In genomic region chr15:52221730-52222129, GRCh38 we compare ENCODE assay signal across 13 cellular contexts. TPM values are rescaled to one million over a fixed set of nuclear protein-coding genes. Genes with fewer than 3 reads are reported as not detected.
DNase-seq lines count a peak whose midpoint lies in the region; ATAC-seq and TF ChIP-seq lines count a peak whose summit lies in the region.
"Had no signal": no experiment of that assay in that cellular context is flagged by ENCODE, and none has a peak within 500 bp of the region (broad histone marks: within the 10 kb centered on the region; RNA-seq: fewer than 3 reads in every experiment).

No MANE protein-coding gene starts in this region.

- H3K9me3 Mint-ChIP-seq in activated naive CD8-positive, alpha-beta T cell treated with anti-CD3 and anti-CD28 coated beads, Interleukin-2, amount 10 ng/mL, durations not matched to agents 7 days and 5 days = no peaks in the 10 kb centered on the region
- H3K9me3 Mint-ChIP-seq in glutamatergic neuron (ENCODE audit: unreplicated experiment) = no peaks in the 10 kb centered on the region

- peaks cover 21% of the 10 kb centered on the region for H3K4me1 Mint-ChIP-seq in activated naive CD8-positive, alpha-beta T cell treated with anti-CD3 and anti-CD28 coated beads, Interleukin-2, amount 10 ng/mL, durations not matched to agents 7 days and 5 days
- H3K4me1 Mint-ChIP-seq in glutamatergic neuron (ENCODE audit: low read depth, unreplicated experiment) = no peaks in the 10 kb centered on the region

- H3K36me3 ChIP-seq in GM06990 (ENCODE audit: control insufficient read depth, insufficient read depth, low read length) = no peaks in the 10 kb centered on the region
- H3K36me3 ChIP-seq: uterus had no signal

- ATAC-seq in GM19372 (IDR thresholded peaks at IDR 0.05; ENCODE audit: low read depth, unreplicated experiment) = peak; percentile 50
- peak; percentile 81 for ATAC-seq in HG03354 (IDR thresholded peaks at IDR 0.05; ENCODE audit: poor library complexity, severe bottlenecking, unreplicated experiment)
- no peak for ATAC-seq in activated naive CD8-positive, alpha-beta T cell treated with anti-CD3 and anti-CD28 coated beads, Interleukin-2, amount 10 ng/mL, durations not matched to agents 7 days and 5 days (ENCODE audit: low read depth)
- ATAC-seq: left lobe of liver had no signal

- no peaks in the 10 kb centered on the region for H3K27me3 Mint-ChIP-seq in activated naive CD8-positive, alpha-beta T cell treated with anti-CD3 and anti-CD28 coated beads, Interleukin-2, amount 10 ng/mL, durations not matched to agents 7 days and 5 days
- no peaks in the 10 kb centered on the region for H3K27me3 Mint-ChIP-seq in glutamatergic neuron (ENCODE audit: unreplicated experiment)

- H3K4me3 Mint-ChIP-seq in activated naive CD8-positive, alpha-beta T cell treated with anti-CD3 and anti-CD28 coated beads, Interleukin-2, amount 10 ng/mL, durations not matched to agents 7 days and 5 days = peak overlapping the region; percentile 83
- no peak overlapping the region for H3K4me3 Mint-ChIP-seq in glutamatergic neuron (ENCODE audit: unreplicated experiment)

- H3K27ac Mint-ChIP-seq in activated naive CD8-positive, alpha-beta T cell treated with anti-CD3 and anti-CD28 coated beads, Interleukin-2, amount 10 ng/mL, durations not matched to agents 7 days and 5 days = peak overlapping the region; percentile 92
- H3K27ac Mint-ChIP-seq in glutamatergic neuron (ENCODE audit: unreplicated experiment) = no peak overlapping the region

- DNase-seq in GM06990 (ENCODE audit: extremely low read depth, insufficient read length) (peak; percentile 54), glutamatergic neuron (no peak), Ammon's horn (ENCODE audit: low spot score) (no peak)
- DNase-seq in activated naive CD8-positive, alpha-beta T cell treated with anti-CD3 and anti-CD28 coated beads, Interleukin-2, amount 10 ng/mL, durations not matched to agents 7 days and 5 days = no peak
- DNase-seq in effector CD8-positive, alpha-beta T cell (lab: John Stamatoyannopoulos, UW) = no peak
- DNase-seq in stimulated activated CD4-positive, alpha-beta T cell treated with anti-CD3 and anti-CD28 coated beads, Interleukin-4, amount 100 ng/mL, for 4 hours = no peak
- DNase-seq: central memory CD4-positive, alpha-beta T cell; NCI-H187 treated with DMSO at 0.1 percent for 48 hours; posterior cingulate gyrus; uterus had no signal

- TF ChIP-seq CTCF in GM06990 (IDR thresholded peaks at IDR 0.05; ENCODE audit: insufficient read depth, low read length, poor library complexity, severe bottlenecking) = no peak
- no peak for TF ChIP-seq CTCF in glutamatergic neuron (IDR thresholded peaks at IDR 0.05; ENCODE audit: partially characterized antibody, unreplicated experiment)

- POLR2A ChIA-PET in activated naive CD8-positive, alpha-beta T cell treated with anti-CD3 and anti-CD28 coated beads, Interleukin-2, amount 10 ng/mL, durations not matched to agents 7 days and 5 days (lab: Charles Lee) = interaction anchor here (1.5 kb wide), 1 partner anchor 42 kb away, joined by 23 read pairs; no protein-coding TSS in a partner anchor

- H3K4me3 ChIP-seq in GM06990 (replicated peaks; ENCODE audit: low read depth, low read length) = peak overlapping the region; percentile 51
- H3K4me3 ChIP-seq: uterus had no signal

- H3K36me3 Mint-ChIP-seq in activated naive CD8-positive, alpha-beta T cell treated with anti-CD3 and anti-CD28 coated beads, Interleukin-2, amount 10 ng/mL, durations not matched to agents 7 days and 5 days = peaks cover 1% of the 10 kb centered on the region
- no peaks in the 10 kb centered on the region for H3K36me3 Mint-ChIP-seq in glutamatergic neuron (ENCODE audit: unreplicated experiment)

- H3K27me3 ChIP-seq in GM06990 (replicated peaks; ENCODE audit: control insufficient read depth, insufficient read depth, low read length) = no peaks in the 10 kb centered on the region
- H3K27me3 ChIP-seq: uterus had no signal

RNA-seq across cellular contexts. Expression of gene GNB5, which starts 30.5 kb away (rescaled TPM):
- total RNA-seq in activated naive CD8-positive, alpha-beta T cell treated with anti-CD3 and anti-CD28 coated beads, Interleukin-2, amount 10 ng/mL, durations not matched to agents 7 days and 5 days = 10 to 100 TPM; 36.1 to 40.5 TPM
- 28.4 TPM for total RNA-seq in glutamatergic neuron (ENCODE audit: unreplicated experiment)
